1 cellular context compared by ENCODE assay signal in genomic region chr20:22533823-22534751, GRCh38.
TF ChIP-seq lines count a peak whose summit lies in the region.

No MANE protein-coding gene starts in this region.

TF ChIP-seq in HepG2, 621 proteins besides CTCF, POLR2A, EP300 and RAD21 (continued from another document and continues in another):
- peak; percentile 85 for TF ChIP-seq HNF1A (IDR thresholded peaks at IDR 0.05; ENCODE audit: low read depth)
- peak; percentile 97 for TF ChIP-seq HNF1A (CRISPR knock-in tag; IDR thresholded peaks at IDR 0.05; ENCODE audit: borderline replicate concordance)
- TF ChIP-seq THAP8 (CRISPR knock-in tag; IDR thresholded peaks at IDR 0.05; ENCODE audit: borderline replicate concordance), result peak; percentile 87
- peak; percentile 79; the same call in 1 of the 2 replicates for TF ChIP-seq KMT2B (CRISPR knock-in tag; IDR thresholded peaks at IDR 0.05)
- peak; percentile 91 for TF ChIP-seq ZSCAN25 (CRISPR knock-in tag; IDR thresholded peaks at IDR 0.05)
- no peak for TF ChIP-seq PHF5A (CRISPR knock-in tag; IDR thresholded peaks at IDR 0.05; ENCODE audit: low read depth, unreplicated experiment)
- no peak for TF ChIP-seq ZFP62 (CRISPR knock-in tag; IDR thresholded peaks at IDR 0.05)
- TF ChIP-seq ASH2L (IDR thresholded peaks at IDR 0.05; ENCODE audit: insufficient read length, low read depth, low read length), result peak; percentile 46
- TF ChIP-seq SIX1 (CRISPR knock-in tag; IDR thresholded peaks at IDR 0.05; ENCODE audit: borderline replicate concordance), result peak; percentile 77
- peak; percentile 91; the same call in 1 of the 2 replicates for TF ChIP-seq ZBTB4 (CRISPR knock-in tag; IDR thresholded peaks at IDR 0.05; ENCODE audit: borderline replicate concordance)
- no peak for TF ChIP-seq SUZ12 (IDR thresholded peaks at IDR 0.05; ENCODE audit: low read depth, low read length)
- no peak; the same call in none of the 2 replicates for TF ChIP-seq KDM6A (CRISPR knock-in tag; IDR thresholded peaks at IDR 0.05; ENCODE audit: low read depth)
- peak; percentile 98 for TF ChIP-seq ZZZ3 (CRISPR knock-in tag; IDR thresholded peaks at IDR 0.05; ENCODE audit: borderline replicate concordance)
- peak; percentile 94; the same call in 1 of the 2 replicates for TF ChIP-seq TIGD3 (CRISPR knock-in tag; IDR thresholded peaks at IDR 0.05; ENCODE audit: borderline replicate concordance)
- TF ChIP-seq GABPB1 (CRISPR knock-in tag; IDR thresholded peaks at IDR 0.05), result peak; percentile 54; the same call in 1 of the 2 replicates
- peak; percentile 83; the same call in 1 of the 2 replicates for TF ChIP-seq ARID2 (CRISPR knock-in tag; IDR thresholded peaks at IDR 0.05; ENCODE audit: borderline replicate concordance)
- no peak for TF ChIP-seq PRDM4 (CRISPR knock-in tag; IDR thresholded peaks at IDR 0.05; ENCODE audit: borderline replicate concordance)
- peak; percentile 92 for TF ChIP-seq SKIL (CRISPR knock-in tag; IDR thresholded peaks at IDR 0.05; ENCODE audit: borderline replicate concordance)
- peak; percentile 99 for TF ChIP-seq ZNF724P (CRISPR knock-in tag; IDR thresholded peaks at IDR 0.05; ENCODE audit: borderline replicate concordance)
- TF ChIP-seq AGO2 (optimal IDR thresholded peaks at IDR 0.05; ENCODE audit: low read depth, low read length), result no peak
- TF ChIP-seq ZFP36 (IDR thresholded peaks at IDR 0.05; ENCODE audit: borderline replicate concordance, low read depth, low read length, partially characterized antibody), result no peak
- TF ChIP-seq KLF9 (CRISPR knock-in tag; IDR thresholded peaks at IDR 0.05; ENCODE audit: low read depth), result peak; percentile 93; the same call in 1 of the 2 replicates
- TF ChIP-seq ZBTB7B (CRISPR knock-in tag; IDR thresholded peaks at IDR 0.05), result peak; percentile 96
- TF ChIP-seq ZNF780A (CRISPR knock-in tag; IDR thresholded peaks at IDR 0.05), result no peak
- TF ChIP-seq ZNF18 (CRISPR knock-in tag; IDR thresholded peaks at IDR 0.05; ENCODE audit: insufficient replicate concordance), result peak; percentile 96
- no peak for TF ChIP-seq ATF7 (IDR thresholded peaks at IDR 0.05)
- TF ChIP-seq ATF7 (CRISPR knock-in tag; IDR thresholded peaks at IDR 0.05), result peak; percentile 98
- no peak for TF ChIP-seq ZNF737 (CRISPR knock-in tag; IDR thresholded peaks at IDR 0.05; ENCODE audit: borderline replicate concordance)
- TF ChIP-seq ZBTB26 (CRISPR knock-in tag; IDR thresholded peaks at IDR 0.05; ENCODE audit: borderline replicate concordance), result peak; percentile 95
- no peak for TF ChIP-seq ZNF674 (CRISPR knock-in tag; IDR thresholded peaks at IDR 0.05; ENCODE audit: low read depth)
- no peak for TF ChIP-seq SRSF4 (IDR thresholded peaks at IDR 0.05; ENCODE audit: low read depth, low read length, poor library complexity, severe bottlenecking)
- TF ChIP-seq ZNF350 (CRISPR knock-in tag; IDR thresholded peaks at IDR 0.05; ENCODE audit: borderline replicate concordance, low read depth), result peak; percentile 97
- TF ChIP-seq ZGPAT (CRISPR knock-in tag; IDR thresholded peaks at IDR 0.05), result peak; percentile 95
- peak; percentile 96 for TF ChIP-seq ZNF44 (CRISPR knock-in tag; IDR thresholded peaks at IDR 0.05)
- TF ChIP-seq WIZ (CRISPR knock-in tag; IDR thresholded peaks at IDR 0.05), result no peak; the same call in 1 of the 2 replicates
- peak; percentile 16; the same call in 1 of the 2 replicates for TF ChIP-seq EED (CRISPR knock-in tag; IDR thresholded peaks at IDR 0.05)
- TF ChIP-seq ZNF225 (CRISPR knock-in tag; IDR thresholded peaks at IDR 0.05), result 0 out of 2 replicates have a peak, but pooled peaks have one; percentile 68
- TF ChIP-seq TCF12 (IDR thresholded peaks at IDR 0.05), result no peak
- TF ChIP-seq TCF12 (CRISPR knock-in tag; IDR thresholded peaks at IDR 0.05), result peak; percentile 99
- peak; percentile 88 for TF ChIP-seq NR2F6 (IDR thresholded peaks at IDR 0.05)
- TF ChIP-seq NR2F6 (CRISPR knock-in tag; IDR thresholded peaks at IDR 0.05), result peak; percentile 96
- TF ChIP-seq TARDBP (CRISPR knock-in tag; IDR thresholded peaks at IDR 0.05), result peak; percentile 99
- no peak for TF ChIP-seq ZEB1 (IDR thresholded peaks at IDR 0.05; ENCODE audit: insufficient replicate concordance, low read depth)
- TF ChIP-seq FOXC1 (CRISPR knock-in tag; IDR thresholded peaks at IDR 0.05; ENCODE audit: borderline replicate concordance), result peak; percentile 99
- peak; percentile 94; the same call in 1 of the 2 replicates for TF ChIP-seq DNMT3B (CRISPR knock-in tag; conservative IDR thresholded peaks at IDR 0.05)
- TF ChIP-seq NCOR1 (IDR thresholded peaks at IDR 0.05; ENCODE audit: borderline replicate concordance, low read length), result peak; percentile 90; the same call in 1 of the 2 replicates
- TF ChIP-seq TCF7 (IDR thresholded peaks at IDR 0.05; ENCODE audit: low read depth), result peak; percentile 60
- peak; percentile 99 for TF ChIP-seq MED1 (CRISPR knock-in tag; IDR thresholded peaks at IDR 0.05)
